Comparison of ENCODE assay signal across 9 cellular contexts in the genomic region with DNA sequence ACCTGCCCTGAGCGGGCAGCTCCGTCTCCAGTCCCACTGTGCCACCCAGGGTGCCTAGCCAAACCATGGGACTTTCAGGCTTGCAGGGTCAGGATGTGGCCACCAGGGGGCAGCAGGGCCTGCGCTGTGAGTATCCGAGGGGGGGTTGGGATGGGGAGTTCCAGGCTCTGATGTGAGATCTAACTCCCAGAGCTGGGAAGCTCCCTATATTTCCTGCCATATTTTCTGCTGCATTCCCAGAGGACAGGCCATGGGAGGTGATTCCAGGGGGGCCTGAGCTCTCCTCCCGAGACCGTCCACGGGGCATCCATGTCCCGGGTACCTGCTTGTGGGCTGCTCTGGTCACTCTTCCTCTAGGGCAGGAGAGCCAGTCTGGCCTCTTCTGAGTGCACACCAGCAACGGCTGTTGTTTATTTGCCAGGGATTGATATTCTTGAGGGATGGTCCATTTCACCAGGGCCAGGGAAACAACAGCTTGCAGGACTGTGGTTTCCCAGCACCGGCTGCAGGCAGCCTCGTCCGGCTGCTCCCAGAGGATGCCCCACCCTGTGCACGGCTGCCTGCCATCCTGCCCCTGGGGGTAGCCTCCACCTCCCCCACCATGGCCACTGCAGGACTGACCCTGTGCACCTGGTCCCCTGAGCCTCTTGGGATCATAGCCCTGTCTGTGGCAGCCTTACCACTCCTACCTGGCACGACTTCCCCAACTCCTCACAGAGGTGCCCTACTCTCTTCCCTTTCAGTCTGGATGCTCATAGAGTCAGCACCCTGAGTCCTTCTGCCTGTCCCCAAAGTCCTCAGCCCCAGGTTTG. TPM values are rescaled to one million over a fixed set of nuclear protein-coding genes. Genes with fewer than 3 reads are reported as not detected.
DNase-seq lines count a peak whose midpoint lies in the region; ATAC-seq and TF ChIP-seq lines count a peak whose summit lies in the region.
"Had no signal": no experiment of that assay in that cellular context is flagged by ENCODE, and none has a peak within 500 bp of the region (broad histone marks: within the 10 kb centered on the region; RNA-seq: fewer than 3 reads in every experiment).

No MANE protein-coding gene starts in this region.

- TF ChIP-seq CTCF in heart left ventricle (IDR thresholded peaks at IDR 0.05) = peak; percentile 85 to 97 (median 90)
- TF ChIP-seq CTCF in vagina (IDR thresholded peaks at IDR 0.05) = peak; percentile 77 to 93 (median 78)

- no peaks in the 10 kb centered on the region for H3K36me3 ChIP-seq in heart left ventricle
- H3K36me3 ChIP-seq in vagina = no peaks in the 10 kb centered on the region

- H3K27me3 Mint-ChIP-seq in activated naive CD8-positive, alpha-beta T cell treated with anti-CD3 and anti-CD28 coated beads, Interleukin-2, amount 50 U/mL, for 24 hours = peaks cover 8% of the 10 kb centered on the region

- no peak overlapping the region for H3K4me3 Mint-ChIP-seq in activated naive CD8-positive, alpha-beta T cell treated with anti-CD3 and anti-CD28 coated beads, Interleukin-2, amount 50 U/mL, for 24 hours

- H3K4me3 ChIP-seq in heart left ventricle (peak overlapping the region in 6 of 12 donors; percentile 5 to 19 (median 14)), vagina (no peak overlapping the region)

- H3K9me3 ChIP-seq in heart left ventricle (no peaks in the 10 kb centered on the region), vagina (no peaks in the 10 kb centered on the region)

- H3K36me3 Mint-ChIP-seq in activated naive CD8-positive, alpha-beta T cell treated with anti-CD3 and anti-CD28 coated beads, Interleukin-2, amount 50 U/mL, for 24 hours (ENCODE audit: low read depth) = no peaks in the 10 kb centered on the region

- no peak for TF ChIP-seq POLR2A in heart left ventricle (IDR thresholded peaks at IDR 0.05)
- TF ChIP-seq POLR2A in vagina (IDR thresholded peaks at IDR 0.05) = no peak

- ATAC-seq in activated naive CD8-positive, alpha-beta T cell treated with anti-CD3 and anti-CD28 coated beads, Interleukin-2, amount 50 U/mL, for 24 hours = peak; percentile 56
- ATAC-seq in heart left ventricle (peak; percentile 64 to 86 (median 78)), GM18909 (IDR thresholded peaks at IDR 0.05; ENCODE audit: poor library complexity, unreplicated experiment) (no peak)

- peak; percentile 5 for DNase-seq in DMS153 (lab: John Stamatoyannopoulos, UW)
- peak; percentile 58 for DNase-seq in KG1 (lab: John Stamatoyannopoulos, UW)
- DNase-seq in SW480 (ENCODE audit: low spot score) = peak; percentile 55
- DNase-seq in activated naive CD8-positive, alpha-beta T cell treated with anti-CD3 and anti-CD28 coated beads, Interleukin-2, amount 50 U/mL, for 24 hours = peak; percentile 79
- peak; percentile 70 to 85 (median 76) for DNase-seq in heart left ventricle
- peak; percentile 29 for DNase-seq in renal cortical epithelial cell (ENCODE audit: low read depth)
- DNase-seq in vagina (ENCODE audit: extremely low spot score in 2 of 2) = no peak

- peaks cover 11% of the 10 kb centered on the region for H3K4me1 Mint-ChIP-seq in activated naive CD8-positive, alpha-beta T cell treated with anti-CD3 and anti-CD28 coated beads, Interleukin-2, amount 50 U/mL, for 24 hours

- H3K4me1 ChIP-seq in heart left ventricle (peaks cover 0 to 18% (median 9%) of the 10 kb centered on the region in 12 donors), vagina (no peaks in the 10 kb centered on the region)

- H3K27me3 ChIP-seq in heart left ventricle = peaks cover 0 to 6% (median 0%) of the 10 kb centered on the region in 9 donors
- H3K27me3 ChIP-seq in vagina = no peaks in the 10 kb centered on the region

- no peak overlapping the region for H3K27ac Mint-ChIP-seq in activated naive CD8-positive, alpha-beta T cell treated with anti-CD3 and anti-CD28 coated beads, Interleukin-2, amount 50 U/mL, for 24 hours

- no peaks in the 10 kb centered on the region for H3K9me3 Mint-ChIP-seq in activated naive CD8-positive, alpha-beta T cell treated with anti-CD3 and anti-CD28 coated beads, Interleukin-2, amount 50 U/mL, for 24 hours

- H3K27ac ChIP-seq in heart left ventricle = no peak overlapping the region
- no peak overlapping the region for H3K27ac ChIP-seq in vagina

- intact Hi-C loops in heart left ventricle (cut with DNase I) = loop anchor here in 9 of 10 donors (1.0 to 10.0 kb wide), 7 partner anchors 124 to 236 kb away; a partner anchor contains a TSS
- intact Hi-C loops in vagina (cut with DNase I) = loop anchor here (10.0 kb wide), 1 partner anchor 64 kb away; no protein-coding TSS in a partner anchor

- WGBS in heart left ventricle, 4 donors = 13 to 29% (median 22%) methylated on average over 9 to 14 of the region's 14 CpGs

RNA-seq across cellular contexts. Expression of a gene that starts 1.2 kb away (rescaled TPM):
- total RNA-seq in heart left ventricle (not detected), renal cortical epithelial cell (not detected in 2 replicates), vagina (0.98 TPM)
- polyA plus RNA-seq in heart left ventricle = not detected
- total RNA-seq: activated CD8-positive, alpha-beta memory T cell treated with anti-CD3 and anti-CD28 coated beads for 36 hours had no signal

RNA-seq across cellular contexts. Expression of a gene that starts 6.9 kb away (rescaled TPM):
- not detected for total RNA-seq in heart left ventricle
- polyA plus RNA-seq in heart left ventricle = not detected
- not detected in 2 replicates for total RNA-seq in renal cortical epithelial cell
- not detected for total RNA-seq in vagina
- total RNA-seq: activated CD8-positive, alpha-beta memory T cell treated with anti-CD3 and anti-CD28 coated beads for 36 hours had no signal

RNA-seq across cellular contexts. Expression of a gene that starts 42.5 kb away (rescaled TPM):
- total RNA-seq in heart left ventricle = 1 to 10 TPM in 1 of 9 donors, under 1 TPM in 6, not detected in 2; 0.12 to 3.0 (median 0.19) TPM
- polyA plus RNA-seq in heart left ventricle = under 1 TPM; 0.18 to 0.46 TPM
- total RNA-seq in renal cortical epithelial cell = not detected in 2 replicates
- 5.6 TPM for total RNA-seq in vagina

Comparison
In these comparisons a context has a peak if more than half of its experiments do, and no peak if none do; other contexts are left out.
1. DNase-seq: peak in DMS153 (single experiment), KG1 (single experiment), SW480 (single experiment), activated naive CD8-positive, alpha-beta T cell treated with anti-CD3 and anti-CD28 coated beads, Interleukin-2, amount 50 U/mL, for 24 hours (single experiment), heart left ventricle (5 of 5) and renal cortical epithelial cell (single experiment); none in vagina (0 of 2).